Comparison of ENCODE assay signal across 8 cellular contexts in the genomic region with DNA sequence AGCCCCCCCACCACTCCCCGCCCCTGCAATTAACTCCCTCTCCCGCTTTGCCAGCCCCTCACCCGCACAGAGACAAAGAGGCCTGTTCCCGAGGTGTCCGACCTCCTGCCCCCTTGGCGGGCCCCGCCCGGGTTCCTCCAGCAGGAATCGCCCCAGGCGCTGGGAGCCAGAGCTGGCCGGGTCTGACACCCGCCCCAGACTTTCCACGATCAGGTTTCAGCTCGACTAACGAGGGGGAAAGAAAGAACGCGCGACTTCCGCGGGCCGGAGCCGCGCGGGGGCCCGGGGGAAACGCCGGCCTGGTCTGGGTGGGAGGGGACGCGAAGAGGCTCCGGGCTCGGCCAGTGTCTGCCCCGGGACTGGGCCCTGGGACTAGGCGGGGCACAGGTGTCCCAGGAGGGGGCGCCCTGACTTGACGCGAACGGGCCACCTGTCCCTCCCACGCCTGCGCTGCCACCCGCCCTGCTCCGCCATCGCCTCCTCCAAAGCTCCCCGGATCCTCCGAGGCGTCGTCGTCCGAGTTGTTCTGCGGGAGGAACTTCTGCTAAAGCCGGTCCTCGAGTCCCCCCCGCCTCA. TPM values are rescaled to one million over a fixed set of nuclear protein-coding genes. Genes with fewer than 3 reads are reported as not detected.
DNase-seq lines count a peak whose midpoint lies in the region; ATAC-seq and TF ChIP-seq lines count a peak whose summit lies in the region.

No MANE protein-coding gene starts in this region.

- H3K4me3 ChIP-seq in body of pancreas, result peak overlapping the region; percentile 31 to 54

- H3K27me3 ChIP-seq in body of pancreas, result no peaks in the 10 kb centered on the region

- intact Hi-C loops in body of pancreas (cut with DNase I), result no loop called here

- H3K4me1 ChIP-seq in body of pancreas, result peaks cover 19% of the 10 kb centered on the region

- peak; percentile 52 for TF ChIP-seq CTCF in RWPE1 (conservative IDR thresholded peaks at IDR 0.05; ENCODE audit: low read depth)
- peak; percentile 23 to 65 (median 50) for TF ChIP-seq CTCF in body of pancreas (IDR thresholded peaks at IDR 0.05)

- TF ChIP-seq POLR2A in body of pancreas (IDR thresholded peaks at IDR 0.05), result peak; percentile 43 to 68 (median 64)

- no peaks in the 10 kb centered on the region for H3K9me3 ChIP-seq in body of pancreas

- POLR2A ChIA-PET in RWPE1 (lab: Yijun Ruan, JAX; ENCODE audit: low non-redundant PET), result no interaction called here

- ATAC-seq in HG02623 (IDR thresholded peaks at IDR 0.05; ENCODE audit: unreplicated experiment), result peak; percentile 68
- ATAC-seq in body of pancreas, result peak; percentile 92
- no peak for ATAC-seq in HG03571 (IDR thresholded peaks at IDR 0.05; ENCODE audit: unreplicated experiment)

- 1 to 2% methylated on average over 16 to 38 of the region's 52 CpGs for WGBS in body of pancreas, 2 donors

- no peaks in the 10 kb centered on the region for H3K36me3 ChIP-seq in body of pancreas (replicated peaks in 1 of 2; ENCODE audit: insufficient read depth in 1 of 2, low read depth in 2 of 2)

- peak overlapping the region; percentile 53 for H3K27ac ChIP-seq in RWPE1
- peak overlapping the region; percentile 46 to 80 (median 68) for H3K27ac ChIP-seq in body of pancreas

- CTCF ChIA-PET in RWPE1 (lab: Yijun Ruan, JAX), result interaction anchor here (0.6 to 1.5 kb wide), 6 partner anchors 8 to 262 kb away, joined by 3 to 6 read pairs (median 3); no protein-coding TSS in a partner anchor

- peak; percentile 59 for DNase-seq in GM03348 (ENCODE audit: low spot score)
- DNase-seq in RWPE1 (ENCODE audit: low spot score), result peak; percentile 52
- DNase-seq in body of pancreas, result peak; percentile 75 to 87 (median 84)
- peak; percentile 97 for DNase-seq in islet precursor cell
- DNase-seq in stimulated activated CD4-positive, alpha-beta T cell treated with anti-CD3 and anti-CD28 coated beads, Interleukin-1b, Interleukin-23, amount 100 ng/mL, for 4 hours (ENCODE audit: low read depth in 2 of 2), result peak; percentile 20 to 27
- no peak for DNase-seq in KG1 (lab: John Stamatoyannopoulos, UW)

RNA-seq across cellular contexts. Expression of a gene that starts 36.3 kb away (rescaled TPM):
- 10 to 100 TPM in 1 of 2 donors, 1 to 10 TPM in 1; 4.4 to 19.4 TPM for total RNA-seq in body of pancreas

RNA-seq across cellular contexts. Expression of a gene that starts 59.8 kb away (rescaled TPM):
- 1 to 10 TPM in 1 of 2 donors, not detected in 1; 1.0 TPM for total RNA-seq in body of pancreas
